ENCODE assay signal across 12 cellular contexts in the genomic region with DNA sequence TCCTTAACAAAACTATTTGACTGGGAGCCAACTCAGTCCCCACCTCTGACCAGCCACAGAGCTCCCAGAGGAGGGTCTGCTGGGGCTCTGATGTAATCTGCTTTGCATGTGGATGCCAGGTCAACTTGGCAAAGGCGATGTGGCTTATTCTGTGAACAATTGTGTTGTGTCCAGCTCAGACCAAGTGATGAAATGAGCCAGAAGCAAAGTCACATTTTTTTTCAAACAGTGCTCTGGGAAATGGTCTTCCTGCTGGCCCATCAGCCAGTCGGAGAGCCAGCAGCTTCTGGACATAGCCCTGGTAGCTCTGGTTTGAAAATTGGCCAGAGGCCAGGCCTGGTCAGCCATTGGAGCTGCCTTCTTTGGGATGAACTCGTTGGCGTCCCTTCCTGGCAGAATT.
DNase-seq lines count a peak whose midpoint lies in the region; ATAC-seq and TF ChIP-seq lines count a peak whose summit lies in the region.
"Had no signal": no experiment of that assay in that cellular context is flagged by ENCODE, and none has a peak within 500 bp of the region (broad histone marks: within the 10 kb centered on the region; RNA-seq: fewer than 3 reads in every experiment).

No MANE protein-coding gene starts in this region.

- no peak overlapping the region for H3K9ac ChIP-seq in H9 (ENCODE audit: extremely low read depth, insufficient read length, low read length)

- no peak overlapping the region for H2BK5ac ChIP-seq in H9 (ENCODE audit: insufficient read length, low read length)

- H3K36me3 ChIP-seq in ascending aorta (no peaks in the 10 kb centered on the region), prostate gland (no peaks in the 10 kb centered on the region)

- no peak overlapping the region for H3K27ac Mint-ChIP-seq in H9

- H3K27me3 ChIP-seq in ascending aorta (no peaks in the 10 kb centered on the region), prostate gland (replicated peaks; ENCODE audit: insufficient read depth) (no peaks in the 10 kb centered on the region), H9 (ENCODE audit: insufficient read depth, low read length) (no peaks in the 10 kb centered on the region)

- H2BK20ac ChIP-seq in H9 (ENCODE audit: low read depth, low read length, poor library complexity, severe bottlenecking): no peak overlapping the region

- no peak overlapping the region for H2BK120ac ChIP-seq in H9 (ENCODE audit: low read depth, low read length, poor library complexity, severe bottlenecking)

- H3K4ac ChIP-seq in H9 (ENCODE audit: low read depth, low read length): no peak overlapping the region

- peak overlapping the region; percentile 55 to 68 for H3K27ac ChIP-seq in ascending aorta
- peak overlapping the region; percentile 32 for H3K27ac ChIP-seq in temporal lobe (ENCODE audit: low read depth, low read length)
- H3K27ac ChIP-seq in prostate gland: no peak overlapping the region
- no peak overlapping the region for H3K27ac ChIP-seq in H9 (ENCODE audit: insufficient read length, low read depth, low read length)

- 65% methylated on average over 4 of the region's 4 CpGs for WGBS in prostate gland
- no CpG with 5 or more reads among the region's 4 CpGs for WGBS in H9 (ENCODE audit: extremely low coverage, insufficient read length, low lambda C conversion rate)

- no peak overlapping the region for H3K18ac ChIP-seq in H9 (ENCODE audit: insufficient read length, low read depth, low read length)

- H3K79me1 ChIP-seq in H9 (ENCODE audit: insufficient read depth, low read depth, low read length, poor library complexity, severe bottlenecking): no peaks in the 10 kb centered on the region

- no peak overlapping the region for H3K4me2 ChIP-seq in H9 (ENCODE audit: insufficient read depth, insufficient read length, low read length)

- H3K56ac ChIP-seq in H9 (ENCODE audit: insufficient read length, low read depth, low read length): no peak overlapping the region

- no peak overlapping the region for H2BK15ac ChIP-seq in H9 (ENCODE audit: low read depth, low read length)

- H3T11ph ChIP-seq in H9 (ENCODE audit: low read length): no peak overlapping the region

- no peaks in the 10 kb centered on the region for H3K79me2 ChIP-seq in H9 (ENCODE audit: insufficient read depth, low read length)

- no peaks in the 10 kb centered on the region for H3K23me2 ChIP-seq in H9 (ENCODE audit: insufficient read length, low read depth, low read length, poor library complexity, severe bottlenecking)

- H2AK5ac ChIP-seq in H9 (ENCODE audit: insufficient read length, low read length): no peak overlapping the region

- TF ChIP-seq CTCF in ascending aorta (IDR thresholded peaks at IDR 0.05): no peak
- TF ChIP-seq CTCF in prostate gland (IDR thresholded peaks at IDR 0.05): no peak
- TF ChIP-seq CTCF in H9 (conservative IDR thresholded peaks at IDR 0.05): no peak

- H4K20me1 ChIP-seq in H9 (ENCODE audit: control insufficient read depth, insufficient read depth, insufficient read length): no peaks in the 10 kb centered on the region

- H3K4me3 Mint-ChIP-seq in H9: no peak overlapping the region
- H3K4me3 Mint-ChIP-seq: CD8-positive, alpha-beta memory T cell had no signal

- H3K9me3 Mint-ChIP-seq in H9: no peaks in the 10 kb centered on the region
- H3K9me3 Mint-ChIP-seq: CD8-positive, alpha-beta memory T cell had no signal

- no peaks in the 10 kb centered on the region for H3K4me1 Mint-ChIP-seq in H9
- H3K4me1 Mint-ChIP-seq: CD8-positive, alpha-beta memory T cell had no signal

- ATAC-seq in HG02938 (IDR thresholded peaks at IDR 0.05; ENCODE audit: unreplicated experiment): no peak

- no peak overlapping the region for H4K5ac ChIP-seq in H9 (ENCODE audit: insufficient read length, low read depth, low read length)

- H3K27me3 Mint-ChIP-seq in H9 (ENCODE audit: low read depth): no peaks in the 10 kb centered on the region

- no peak overlapping the region for H4K91ac ChIP-seq in H9 (ENCODE audit: insufficient read length, low read depth, low read length)

- H3K23ac ChIP-seq in H9 (ENCODE audit: insufficient read length, low read depth, low read length): no peak overlapping the region

- no peaks in the 10 kb centered on the region for H3K9me3 ChIP-seq in ascending aorta
- H3K9me3 ChIP-seq in prostate gland: no peaks in the 10 kb centered on the region
- H3K9me3 ChIP-seq in H9 (ENCODE audit: control insufficient read depth, low read depth, low read length): no peaks in the 10 kb centered on the region

- H2BK12ac ChIP-seq in H9 (ENCODE audit: insufficient read length, low read depth, low read length): no peak overlapping the region

- no peak overlapping the region for H2AFZ ChIP-seq in H9 (ENCODE audit: low read length)

- H3K4me1 ChIP-seq in ascending aorta (peaks cover 2 to 7% of the 10 kb centered on the region in 2 donors), prostate gland (replicated peaks) (no peaks in the 10 kb centered on the region), H9 (ENCODE audit: insufficient read depth, low read length) (no peaks in the 10 kb centered on the region)

- DNase-seq in ascending aorta (ENCODE audit: low spot score in 2 of 2): peak in 1 of 2 donors; percentile 76
- peak; percentile 62 for DNase-seq in fibroblast of the conjunctiva (ENCODE audit: low read depth)
- peak; percentile 24 for DNase-seq in mucosa of gallbladder (ENCODE audit: low spot score)
- DNase-seq in prostate gland (ENCODE audit: low spot score): no peak
- DNase-seq in germinal center (ENCODE audit: low spot score): no peak
- no peak for DNase-seq in H9
- DNase-seq: activated CD4-positive, CD25-positive, alpha-beta regulatory T cell; CD8-positive, alpha-beta memory T cell; NCI-H446 treated with DMSO at 0.1 percent for 48 hours; occipital lobe had no signal

- intact Hi-C loops in ascending aorta (cut with DNase I): no loop called here
- intact Hi-C loops in prostate gland (cut with DNase I): no loop called here

- TF ChIP-seq POLR2A in prostate gland (IDR thresholded peaks at IDR 0.05): no peak

- H4K8ac ChIP-seq in H9 (replicated peaks; ENCODE audit: insufficient read length, low read depth, low read length): no peak overlapping the region

- H3K36me3 Mint-ChIP-seq in H9 (ENCODE audit: insufficient read depth in 1 of 3, low read depth in 3 of 3): no peaks in the 10 kb centered on the region

- no peak overlapping the region for H3K4me3 ChIP-seq in ascending aorta
- no peak overlapping the region for H3K4me3 ChIP-seq in prostate gland

- no peak overlapping the region for H3K14ac ChIP-seq in H9 (ENCODE audit: insufficient read depth, low read length)

Comparison
In these comparisons a context has a peak if more than half of its experiments do, and no peak if none do; other contexts are left out.
1. DNase-seq: peak in fibroblast of the conjunctiva (single experiment) and mucosa of gallbladder (single experiment); none in prostate gland (single experiment), germinal center (single experiment) and H9 (single experiment).
2. H3K27ac ChIP-seq: peak in ascending aorta (2 of 2) and temporal lobe (single experiment); none in prostate gland (0 of 2) and H9 (single experiment).